8 cellular contexts compared by ENCODE assay signal in genomic region chr3:113696658-113697191, GRCh38.
DNase-seq lines count a peak whose midpoint lies in the region; ATAC-seq and FAIRE-seq lines count a peak whose summit lies in the region.

No MANE protein-coding gene starts in this region.

- ATAC-seq in GM19023 (IDR thresholded peaks at IDR 0.05; ENCODE audit: unreplicated experiment) (peak; percentile 95), HG03196 (IDR thresholded peaks at IDR 0.05; ENCODE audit: unreplicated experiment) (peak; percentile 94)

- peak; percentile 88 for FAIRE-seq in islet of Langerhans (lab: Jason Lieb, UNC)

- DNase-seq in AG08396 (ENCODE audit: low spot score): peak; percentile 99
- peak; percentile 99 for DNase-seq in NCI-H226
- DNase-seq in activated CD4-positive, CD25-positive, alpha-beta regulatory T cell treated with anti-CD3 and anti-CD28 coated beads, Interleukin-2, amount 50 U/mL, for 16 hours (ENCODE audit: low read depth, low spot score): peak; percentile 98
- peak; percentile 98 to 99 for DNase-seq in cerebellar nuclear complex (lab: John Stamatoyannopoulos, UW)
- peak; percentile 97 to 98 for DNase-seq in stimulated activated CD4-positive, alpha-beta T cell treated with anti-CD3 and anti-CD28 coated beads, Interleukin-12 subunit alpha, Interleukin-12 subunit beta, amount 100 ng/mL, for 24 hours (ENCODE audit: low read depth in 2 of 2)

Comparison
In these comparisons a context has a peak if more than half of its experiments do, and no peak if none do; other contexts are left out.
1. Peak in every context shown above with its lines: DNase-seq and ATAC-seq.